In genomic region chr2:197502201-197502600, GRCh38 we compare ENCODE assay signal across 9 cellular contexts. TPM values are rescaled to one million over a fixed set of nuclear protein-coding genes. Genes with fewer than 3 reads are reported as not detected.
DNase-seq lines count a peak whose midpoint lies in the region; TF ChIP-seq lines count a peak whose summit lies in the region.
"Had no signal": no experiment of that assay in that cellular context is flagged by ENCODE, and none has a peak within 500 bp of the region (broad histone marks: within the 10 kb centered on the region; RNA-seq: fewer than 3 reads in every experiment).

No MANE protein-coding gene starts in this region.

- WGBS in ectodermal cell, 2 experiments: 76 to 91% methylated on average over 4 of the region's 4 CpGs

- CTCF ChIA-PET in HEK293T (lab: Yijun Ruan, JAX): interaction anchor here (0.7 kb wide), 1 partner anchor 253 kb away, joined by 3 read pairs; no protein-coding TSS in a partner anchor

- no peak overlapping the region for H2AFZ ChIP-seq in neuron (ENCODE audit: low read depth, low read length)

- H3F3A ChIP-seq in DOHH2 (ENCODE audit: control insufficient read depth, insufficient read depth): peaks cover 52% of the 10 kb centered on the region

- H3K79me2 ChIP-seq in DOHH2 (ENCODE audit: control insufficient read depth, low read length): peaks cover 75% of the 10 kb centered on the region

- 0 out of 2 replicates have a peak overlapping the region, but pooled peaks have one; percentile 3 for H3K27ac ChIP-seq in DOHH2 (ENCODE audit: low read depth, low read length)
- H3K27ac ChIP-seq in ectodermal cell (ENCODE audit: insufficient read depth, low read depth, low read length, poor library complexity, severe bottlenecking): no peak overlapping the region
- H3K27ac ChIP-seq: SJSA1 had no signal

- H3K4me3 ChIP-seq in DOHH2 (ENCODE audit: low read length) (peak overlapping the region; percentile 74), NT2/D1 (ENCODE audit: insufficient read length, low read depth) (peak overlapping the region; percentile 94), ectodermal cell (ENCODE audit: insufficient read depth, low read depth, low read length) (peak overlapping the region; percentile 14), neuron (ENCODE audit: low read length) (peak overlapping the region; percentile 99)

- POLR2A ChIA-PET in HEK293T (lab: Yijun Ruan, JAX): interaction anchor here (3.8 kb wide), 1 partner anchor 12 kb away, joined by 52 read pairs; the partner anchor contains the start of gene MOB4

- DNase-seq in NT2/D1 (ENCODE audit: low read depth, low spot score) (no peak), GDM1 (lab: John Stamatoyannopoulos, UW) (no peak), HEK293T (ENCODE audit: extremely low spot score) (no peak), NCI-H524 treated with DMSO at 0.1 percent for 48 hours (lab: John Stamatoyannopoulos, UW) (no peak)
- no peak for DNase-seq in central memory CD4-positive, alpha-beta T cell

- H3K9me2 ChIP-seq in DOHH2 (replicated peaks; ENCODE audit: control insufficient read depth, low read length): no peaks in the 10 kb centered on the region

- peak overlapping the region; percentile 89 for H3K4me2 ChIP-seq in DOHH2 (ENCODE audit: low read length)

- no peak for TF ChIP-seq CTCF in DOHH2 (IDR thresholded peaks at IDR 0.05; ENCODE audit: low read depth, low read length, poor library complexity, severe bottlenecking)

- peaks cover 17% of the 10 kb centered on the region for H4K20me1 ChIP-seq in DOHH2 (ENCODE audit: control insufficient read depth, insufficient read depth, low read depth, low read length)

- peaks cover 86% of the 10 kb centered on the region for H3K36me3 ChIP-seq in DOHH2 (ENCODE audit: control insufficient read depth, low read length)
- peaks cover 84% of the 10 kb centered on the region for H3K36me3 ChIP-seq in NT2/D1 (ENCODE audit: insufficient read depth, insufficient read length, low read length)
- H3K36me3 ChIP-seq in ectodermal cell (ENCODE audit: control insufficient read depth, insufficient read depth, low read length): peaks cover 11% of the 10 kb centered on the region
- peaks cover 45% of the 10 kb centered on the region for H3K36me3 ChIP-seq in neuron (ENCODE audit: insufficient read depth, low read length)

- no peaks in the 10 kb centered on the region for H3K27me3 ChIP-seq in DOHH2 (ENCODE audit: control insufficient read depth, low read length)
- no peaks in the 10 kb centered on the region for H3K27me3 ChIP-seq in NT2/D1 (ENCODE audit: insufficient read depth, insufficient read length)
- H3K27me3 ChIP-seq in ectodermal cell (ENCODE audit: control insufficient read depth, insufficient read depth, low read length, poor library complexity, severe bottlenecking): no peaks in the 10 kb centered on the region
- H3K27me3 ChIP-seq in neuron (ENCODE audit: insufficient read depth, low read length): no peaks in the 10 kb centered on the region
- H3K27me3 ChIP-seq: SJSA1 had no signal

- H3K9ac ChIP-seq in NT2/D1 (ENCODE audit: insufficient read length, low read depth): peak overlapping the region; percentile 65

- H3K4me1 ChIP-seq in DOHH2 (ENCODE audit: control insufficient read depth, low read length) (peaks cover 30% of the 10 kb centered on the region), NT2/D1 (ENCODE audit: insufficient read depth, insufficient read length) (no peaks in the 10 kb centered on the region), ectodermal cell (ENCODE audit: control insufficient read depth, insufficient read depth, low read length) (peaks cover 16% of the 10 kb centered on the region), neuron (ENCODE audit: insufficient read depth, low read length) (peaks cover 20% of the 10 kb centered on the region)

- H3K9me3 ChIP-seq in DOHH2 (ENCODE audit: control insufficient read depth, insufficient read depth, low read length): no peaks in the 10 kb centered on the region
- H3K9me3 ChIP-seq in NT2/D1 (ENCODE audit: insufficient read depth, low read length): no peaks in the 10 kb centered on the region
- H3K9me3 ChIP-seq in ectodermal cell (ENCODE audit: control insufficient read depth, low read length): no peaks in the 10 kb centered on the region
- no peaks in the 10 kb centered on the region for H3K9me3 ChIP-seq in neuron (ENCODE audit: low read length)
- H3K9me3 ChIP-seq: SJSA1 had no signal

TF ChIP-seq in HEK293T, 16 proteins besides CTCF, POLR2A, EP300 and RAD21:
- TF ChIP-seq HDGF (IDR thresholded peaks at IDR 0.05; ENCODE audit: borderline replicate concordance) (no peak), FOXK2 (IDR thresholded peaks at IDR 0.05) (no peak)

RNA-seq across cellular contexts. Expression of gene HSPE1, which starts 2.0 kb away (rescaled TPM):
- 226 TPM for polyA plus RNA-seq in ectodermal cell (2013, experiment 1 of 4)
- polyA plus RNA-seq in ectodermal cell (2013, experiment 2 of 4): 209 TPM
- polyA plus RNA-seq in ectodermal cell (2013, experiment 3 of 4): 211 TPM
- polyA plus RNA-seq in ectodermal cell (2013, experiment 4 of 4): 210 TPM

RNA-seq across cellular contexts. Expression of gene HSPD1, which starts 2.6 kb away (rescaled TPM):
- 541 TPM for polyA plus RNA-seq in ectodermal cell (2013, experiment 1 of 4)
- 496 TPM for polyA plus RNA-seq in ectodermal cell (2013, experiment 2 of 4)
- polyA plus RNA-seq in ectodermal cell (2013, experiment 3 of 4): 369 TPM
- 382 TPM for polyA plus RNA-seq in ectodermal cell (2013, experiment 4 of 4)

RNA-seq across cellular contexts. Expression of gene MOB4, which starts 13.7 kb away (rescaled TPM):
- 53.7 TPM for polyA plus RNA-seq in ectodermal cell (2013, experiment 1 of 4)
- 59.5 TPM for polyA plus RNA-seq in ectodermal cell (2013, experiment 2 of 4)
- polyA plus RNA-seq in ectodermal cell (2013, experiment 3 of 4): 42.5 TPM
- polyA plus RNA-seq in ectodermal cell (2013, experiment 4 of 4): 45.5 TPM

RNA-seq across cellular contexts. Expression of gene COQ10B, which starts 48.8 kb away (rescaled TPM):
- polyA plus RNA-seq in ectodermal cell (2013, experiment 1 of 4): 13.2 TPM
- 15.0 TPM for polyA plus RNA-seq in ectodermal cell (2013, experiment 2 of 4)
- 14.6 TPM for polyA plus RNA-seq in ectodermal cell (2013, experiment 3 of 4)
- polyA plus RNA-seq in ectodermal cell (2013, experiment 4 of 4): 14.9 TPM

Comparison
In these comparisons a context has a peak if more than half of its experiments do, and no peak if none do; other contexts are left out.
1. H3K4me3 ChIP-seq: peak in every context shown above with its lines; median percentile 99 in neuron; 94 in NT2/D1; 74 in DOHH2; 14 in ectodermal cell.